In the genomic region with DNA sequence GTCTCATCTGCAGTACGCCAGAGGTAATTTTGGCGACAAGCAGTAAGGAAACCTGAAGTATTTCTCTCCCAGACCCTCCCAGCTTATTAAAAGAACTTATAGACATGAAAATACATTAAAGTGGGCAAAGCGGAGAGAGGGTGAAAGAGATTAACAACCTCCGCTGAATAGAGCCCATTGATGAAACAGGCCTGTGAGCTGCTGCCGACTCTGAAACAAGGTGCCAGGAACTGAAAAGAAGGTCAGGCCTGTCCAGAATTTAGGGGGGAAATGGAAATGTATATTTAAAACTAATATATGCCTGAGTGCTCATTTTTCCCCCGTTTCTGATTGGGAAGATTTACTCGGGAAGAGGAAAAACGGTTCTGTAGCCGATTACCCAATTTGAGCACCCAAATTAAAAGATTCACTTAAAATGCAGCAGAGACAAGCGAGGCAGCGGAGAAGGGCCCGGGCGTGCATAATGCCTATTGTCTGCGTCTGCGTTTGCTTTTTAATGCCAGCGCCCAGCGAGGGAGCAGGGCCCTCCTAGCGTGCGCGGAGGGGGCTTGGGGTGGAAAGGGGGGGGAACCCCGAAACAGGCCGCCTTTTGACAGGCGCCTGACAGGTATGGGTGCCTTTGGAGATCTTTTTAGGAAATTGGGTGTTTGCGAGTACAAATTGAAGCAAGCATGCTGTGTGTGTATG, we compare ENCODE assay signal across 20 cellular contexts.
"Had no signal": no experiment of that assay in that cellular context is flagged by ENCODE, and none has a peak within 500 bp of the region (broad histone marks: within the 10 kb centered on the region; RNA-seq: fewer than 3 reads in every experiment).

No MANE protein-coding gene starts in this region.

- H3K4me1 ChIP-seq: body of pancreas, esophagus squamous epithelium, pancreas, vagina had no signal

- H3K9me3 ChIP-seq: body of pancreas, esophagus squamous epithelium, neutrophil, pancreas, vagina had no signal

- H3K27me3 Mint-ChIP-seq: activated CD4-positive, alpha-beta T cell treated with anti-CD3 and anti-CD28 coated beads, Interleukin-2, amount 10 ng/mL, durations not matched to agents 24 days and 14 days; activated CD8-positive, alpha-beta T cell treated with anti-CD3 and anti-CD28 coated beads for 36 hours; activated T-helper 17 cell treated with anti-CD3 and anti-CD28 coated beads, Interleukin-2, amount 50 U/mL, for 72 hours; central memory CD8-positive, alpha-beta T cell had no signal

- H3K4me3 Mint-ChIP-seq: activated CD4-positive, alpha-beta T cell treated with anti-CD3 and anti-CD28 coated beads, Interleukin-2, amount 10 ng/mL, durations not matched to agents 24 days and 14 days; activated CD8-positive, alpha-beta T cell treated with anti-CD3 and anti-CD28 coated beads for 36 hours; activated naive CD8-positive, alpha-beta T cell treated with anti-CD3 and anti-CD28 coated beads, Interleukin-2, amount 10 ng/mL, durations not matched to agents 7 days and 5 days; activated T-helper 17 cell treated with anti-CD3 and anti-CD28 coated beads, Interleukin-2, amount 50 U/mL, for 72 hours; central memory CD8-positive, alpha-beta T cell; stimulated activated naive CD8-positive, alpha-beta T cell treated with anti-CD3 and anti-CD28 coated beads, Interleukin-15, amount 100 ng/mL, for 72 hours had no signal

- H3K9me3 Mint-ChIP-seq: activated CD4-positive, alpha-beta T cell treated with anti-CD3 and anti-CD28 coated beads, Interleukin-2, amount 10 ng/mL, durations not matched to agents 24 days and 14 days; activated CD8-positive, alpha-beta T cell treated with anti-CD3 and anti-CD28 coated beads for 36 hours; activated naive CD8-positive, alpha-beta T cell treated with anti-CD3 and anti-CD28 coated beads, Interleukin-2, amount 10 ng/mL, durations not matched to agents 7 days and 5 days; activated T-helper 17 cell treated with anti-CD3 and anti-CD28 coated beads, Interleukin-2, amount 50 U/mL, for 72 hours; central memory CD8-positive, alpha-beta T cell; stimulated activated naive CD8-positive, alpha-beta T cell treated with anti-CD3 and anti-CD28 coated beads, Interleukin-15, amount 100 ng/mL, for 72 hours had no signal

- H3K4me3 ChIP-seq: body of pancreas, esophagus squamous epithelium, lung, pancreas, vagina had no signal

- DNase-seq: activated CD4-positive, alpha-beta T cell treated with anti-CD3 and anti-CD28 coated beads, Interleukin-2, amount 10 ng/mL, durations not matched to agents 24 days and 14 days; activated CD4-positive, CD25-positive, alpha-beta regulatory T cell; activated CD8-positive, alpha-beta T cell treated with anti-CD3 and anti-CD28 coated beads for 36 hours; activated naive CD4-positive, alpha-beta T cell; activated naive CD8-positive, alpha-beta T cell treated with anti-CD3 and anti-CD28 coated beads, Interleukin-2, amount 10 ng/mL, durations not matched to agents 7 days and 5 days; activated T-cell treated with anti-CD3 and anti-CD28 coated beads, Interleukin-2, amount 50 U/mL, for 1 hour; body of pancreas; cortex of kidney; effector CD8-positive, alpha-beta T cell; esophagus squamous epithelium; stimulated activated CD4-positive, alpha-beta T cell treated with anti-CD3 and anti-CD28 coated beads, Interleukin-15, amount 100 ng/mL, for 24 hours; stimulated activated CD4-positive, alpha-beta T cell treated with anti-CD3 and anti-CD28 coated beads, Interleukin-4, amount 100 ng/mL, for 1 hour; stimulated activated naive CD8-positive, alpha-beta T cell treated with anti-CD3 and anti-CD28 coated beads, Interleukin-15, amount 100 ng/mL, for 72 hours; trophoblast cell had no signal

- H3K27me3 ChIP-seq: body of pancreas, esophagus squamous epithelium, neutrophil, pancreas, vagina had no signal

- H3K36me3 ChIP-seq: esophagus squamous epithelium, neutrophil, pancreas, vagina had no signal

- ATAC-seq: activated CD8-positive, alpha-beta T cell treated with anti-CD3 and anti-CD28 coated beads for 36 hours; activated T-helper 17 cell treated with anti-CD3 and anti-CD28 coated beads, Interleukin-2, amount 50 U/mL, for 72 hours; body of pancreas; pancreas; stimulated activated naive CD8-positive, alpha-beta T cell treated with anti-CD3 and anti-CD28 coated beads, Interleukin-15, amount 100 ng/mL, for 72 hours had no signal

- H3K4me1 Mint-ChIP-seq: activated CD4-positive, alpha-beta T cell treated with anti-CD3 and anti-CD28 coated beads, Interleukin-2, amount 10 ng/mL, durations not matched to agents 24 days and 14 days; activated naive CD8-positive, alpha-beta T cell treated with anti-CD3 and anti-CD28 coated beads, Interleukin-2, amount 10 ng/mL, durations not matched to agents 7 days and 5 days; activated T-helper 17 cell treated with anti-CD3 and anti-CD28 coated beads, Interleukin-2, amount 50 U/mL, for 72 hours; central memory CD8-positive, alpha-beta T cell; stimulated activated naive CD8-positive, alpha-beta T cell treated with anti-CD3 and anti-CD28 coated beads, Interleukin-15, amount 100 ng/mL, for 72 hours had no signal

- H3K27ac Mint-ChIP-seq: activated CD4-positive, alpha-beta T cell treated with anti-CD3 and anti-CD28 coated beads, Interleukin-2, amount 10 ng/mL, durations not matched to agents 24 days and 14 days; activated CD8-positive, alpha-beta T cell treated with anti-CD3 and anti-CD28 coated beads for 36 hours; activated naive CD8-positive, alpha-beta T cell treated with anti-CD3 and anti-CD28 coated beads, Interleukin-2, amount 10 ng/mL, durations not matched to agents 7 days and 5 days; activated T-helper 17 cell treated with anti-CD3 and anti-CD28 coated beads, Interleukin-2, amount 50 U/mL, for 72 hours; stimulated activated naive CD8-positive, alpha-beta T cell treated with anti-CD3 and anti-CD28 coated beads, Interleukin-15, amount 100 ng/mL, for 72 hours had no signal

- H3K27ac ChIP-seq: body of pancreas, esophagus squamous epithelium, neutrophil, pancreas, vagina had no signal

- H3K36me3 Mint-ChIP-seq: activated naive CD8-positive, alpha-beta T cell treated with anti-CD3 and anti-CD28 coated beads, Interleukin-2, amount 10 ng/mL, durations not matched to agents 7 days and 5 days had no signal
